ENCODE assay signal across 15 cellular contexts in the genomic region with DNA sequence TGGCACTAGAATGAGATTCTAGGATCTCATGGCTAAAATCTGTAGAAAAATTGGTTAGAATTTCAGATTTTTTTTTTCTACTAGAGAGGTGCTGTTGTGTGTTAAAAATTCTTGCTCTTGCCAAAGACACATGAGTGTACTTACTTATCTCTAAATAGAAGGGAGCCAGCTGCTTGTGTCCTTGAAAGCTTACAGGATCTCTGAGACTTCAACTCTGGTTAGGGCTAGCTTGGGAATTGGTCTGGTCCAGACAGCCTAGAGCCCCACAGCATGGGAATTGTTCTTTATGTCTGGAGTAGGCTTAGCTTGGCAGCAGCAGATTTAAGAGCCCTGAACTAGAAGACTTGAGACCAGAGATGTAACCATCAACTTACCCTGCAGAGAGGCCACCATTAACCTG. TPM values are rescaled to one million over a fixed set of nuclear protein-coding genes. Genes with fewer than 3 reads are reported as not detected.
A peak's percentile ranks its signal among the peaks of the same experiment; 100 is the strongest.
DNase-seq lines count a peak whose midpoint lies in the region; TF ChIP-seq lines count a peak whose summit lies in the region.
"Had no signal": no experiment of that assay in that cellular context is flagged by ENCODE, and none has a peak within 500 bp of the region (broad histone marks: within the 10 kb centered on the region; RNA-seq: fewer than 3 reads in every experiment).

No MANE protein-coding gene starts in this region.

- peaks cover 14% of the 10 kb centered on the region for H3F3A ChIP-seq in MM.1S (ENCODE audit: insufficient read depth, low read length)

- H2BK20ac ChIP-seq in H9 (ENCODE audit: low read depth, low read length, poor library complexity, severe bottlenecking), result no peak overlapping the region

- no peak overlapping the region for H4K5ac ChIP-seq in H9 (ENCODE audit: insufficient read length, low read depth, low read length)

- H4K20me1 ChIP-seq in MM.1S (ENCODE audit: insufficient read depth, low read length) (no peaks in the 10 kb centered on the region), H9 (ENCODE audit: control insufficient read depth, insufficient read depth, insufficient read length) (no peaks in the 10 kb centered on the region)

- H3K23me2 ChIP-seq in H9 (ENCODE audit: insufficient read length, low read depth, low read length, poor library complexity, severe bottlenecking), result no peaks in the 10 kb centered on the region

- no peak overlapping the region for H3K18ac ChIP-seq in H9 (ENCODE audit: insufficient read length, low read depth, low read length)

- H2AFZ ChIP-seq in MM.1S (ENCODE audit: low read length) (no peak overlapping the region), H9 (ENCODE audit: low read length) (no peak overlapping the region)

- in situ Hi-C loops in brain microvascular endothelial cell (cut with HindIII; ENCODE audit: low pct_ligation_motif_present, low sequenced_read_pairs), result no loop called here

- H3K4ac ChIP-seq in H9 (ENCODE audit: low read depth, low read length), result no peak overlapping the region

- H3K56ac ChIP-seq in H9 (ENCODE audit: insufficient read length, low read depth, low read length), result no peak overlapping the region

- no peaks in the 10 kb centered on the region for H3K9me3 ChIP-seq in MM.1S (replicated peaks; ENCODE audit: insufficient read depth, low read length)
- H3K9me3 ChIP-seq in H9 (ENCODE audit: control insufficient read depth, low read depth, low read length), result no peaks in the 10 kb centered on the region
- H3K9me3 ChIP-seq: Caco-2, suprapubic skin had no signal

- H3K9ac ChIP-seq in MM.1S (ENCODE audit: low read length) (no peak overlapping the region), H9 (ENCODE audit: extremely low read depth, insufficient read length, low read length) (no peak overlapping the region)

- H3K36me3 ChIP-seq in MM.1S (replicated peaks; ENCODE audit: insufficient read depth, low read length) (no peaks in the 10 kb centered on the region), brain microvascular endothelial cell (replicated peaks) (no peaks in the 10 kb centered on the region)

- no peak overlapping the region for H2BK12ac ChIP-seq in H9 (ENCODE audit: insufficient read length, low read depth, low read length)

- peaks cover 19% of the 10 kb centered on the region for H3K4me1 ChIP-seq in MM.1S (ENCODE audit: low read length)
- no peaks in the 10 kb centered on the region for H3K4me1 ChIP-seq in H9 (ENCODE audit: insufficient read depth, low read length)
- H3K4me1 ChIP-seq: Caco-2, suprapubic skin had no signal

- H2BK120ac ChIP-seq in H9 (ENCODE audit: low read depth, low read length, poor library complexity, severe bottlenecking), result no peak overlapping the region

- peak overlapping the region in 1 of 3 experiments; percentile 6; a peak in 1 of 7 replicates for H3K27ac Mint-ChIP-seq in H9
- H3K27ac Mint-ChIP-seq: activated CD4-positive, alpha-beta memory T cell treated with anti-CD3 and anti-CD28 coated beads for 36 hours had no signal

- H3K4me1 Mint-ChIP-seq in H9, result 0 out of 4 replicates have a peak, but pooled peaks cover 0 to 2% of the 10 kb centered on the region in 2 experiments

- no peak overlapping the region for H2BK5ac ChIP-seq in H9 (ENCODE audit: insufficient read length, low read length)

- no peak overlapping the region for H3K4me3 Mint-ChIP-seq in H9
- H3K4me3 Mint-ChIP-seq: activated CD4-positive, alpha-beta memory T cell treated with anti-CD3 and anti-CD28 coated beads for 36 hours had no signal

- H3K9me2 ChIP-seq in MM.1S (replicated peaks; ENCODE audit: insufficient read depth, low read length), result no peaks in the 10 kb centered on the region

- peak; percentile 64 for DNase-seq in DMS79 treated with DMSO at 0.1 percent for 48 hours (lab: John Stamatoyannopoulos, UW)
- no peak for DNase-seq in MM.1S
- DNase-seq in brain microvascular endothelial cell, result peak; percentile 10
- DNase-seq in mucosa of gallbladder (ENCODE audit: low spot score), result peak; percentile 20
- no peak for DNase-seq in H9
- DNase-seq in AML-193 (lab: John Stamatoyannopoulos, UW), result no peak
- DNase-seq in germinal center (ENCODE audit: low spot score), result no peak
- DNase-seq: activated CD4-positive, alpha-beta memory T cell treated with anti-CD3 and anti-CD28 coated beads for 36 hours; Caco-2; dorsolateral prefrontal cortex; H7; head of caudate nucleus; NCI-H1694; NK-92 treated with Interleukin-12 subunit alpha and Interleukin-12 subunit beta, amount 100 ng/mL, for 24 hours had no signal

- TF ChIP-seq CTCF in MM.1S (IDR thresholded peaks at IDR 0.05; ENCODE audit: low read length) (no peak), brain microvascular endothelial cell (IDR thresholded peaks at IDR 0.05; ENCODE audit: low read depth, low read length, missing control alignments) (no peak), H9 (conservative IDR thresholded peaks at IDR 0.05) (no peak)

- H3K27me3 ChIP-seq in MM.1S (replicated peaks; ENCODE audit: insufficient read depth, low read length) (no peaks in the 10 kb centered on the region), brain microvascular endothelial cell (replicated peaks) (no peaks in the 10 kb centered on the region), H9 (ENCODE audit: insufficient read depth, low read length) (no peaks in the 10 kb centered on the region)
- H3K27me3 ChIP-seq: dorsolateral prefrontal cortex, suprapubic skin had no signal

- no peak overlapping the region for H2AK5ac ChIP-seq in H9 (ENCODE audit: insufficient read length, low read length)

- H4K8ac ChIP-seq in H9 (replicated peaks; ENCODE audit: insufficient read length, low read depth, low read length), result no peak overlapping the region

- H3K36me3 Mint-ChIP-seq in H9 (ENCODE audit: insufficient read depth in 1 of 3, low read depth in 3 of 3), result peaks cover 0 to 5% (median 0%) of the 10 kb centered on the region in 3 experiments; a peak in 2 of 7 replicates

- no peaks in the 10 kb centered on the region for H3K27me3 Mint-ChIP-seq in H9 (ENCODE audit: low read depth)
- H3K27me3 Mint-ChIP-seq: activated CD4-positive, alpha-beta memory T cell treated with anti-CD3 and anti-CD28 coated beads for 36 hours had no signal

- H3K4me3 ChIP-seq in MM.1S (ENCODE audit: low read length) (no peak overlapping the region), brain microvascular endothelial cell (ENCODE audit: low read depth, low read length) (no peak overlapping the region)
- H3K4me3 ChIP-seq: dorsolateral prefrontal cortex, suprapubic skin had no signal

- H3T11ph ChIP-seq in H9 (ENCODE audit: low read length), result no peak overlapping the region

- H4K91ac ChIP-seq in H9 (ENCODE audit: insufficient read length, low read depth, low read length), result no peak overlapping the region

- no peak overlapping the region for H3K14ac ChIP-seq in H9 (ENCODE audit: insufficient read depth, low read length)

- H2BK15ac ChIP-seq in H9 (ENCODE audit: low read depth, low read length), result no peak overlapping the region

- H3K23ac ChIP-seq in H9 (ENCODE audit: insufficient read length, low read depth, low read length), result no peak overlapping the region

- H3K4me2 ChIP-seq in MM.1S (ENCODE audit: low read depth, low read length) (peak overlapping the region; percentile 18; the same call in 1 of the 2 replicates), H9 (ENCODE audit: insufficient read depth, insufficient read length, low read length) (no peak overlapping the region)

- no peaks in the 10 kb centered on the region for H3K9me3 Mint-ChIP-seq in H9
- H3K9me3 Mint-ChIP-seq: activated CD4-positive, alpha-beta memory T cell treated with anti-CD3 and anti-CD28 coated beads for 36 hours had no signal

- H3K79me2 ChIP-seq in MM.1S (ENCODE audit: low read length) (peaks cover 15% of the 10 kb centered on the region), H9 (ENCODE audit: insufficient read depth, low read length) (no peaks in the 10 kb centered on the region)

- no peaks in the 10 kb centered on the region for H3K79me1 ChIP-seq in H9 (ENCODE audit: insufficient read depth, low read depth, low read length, poor library complexity, severe bottlenecking)

- H3K27ac ChIP-seq in MM.1S (ENCODE audit: low read length) (no peak overlapping the region), brain microvascular endothelial cell (no peak overlapping the region), H9 (ENCODE audit: insufficient read length, low read depth, low read length) (no peak overlapping the region)
- H3K27ac ChIP-seq: suprapubic skin had no signal

RNA-seq across cellular contexts. Expression of a gene that starts 37.3 kb away (rescaled TPM):
- total RNA-seq in mucosa of gallbladder, result 29.9 TPM
- total RNA-seq in H9 (2021), result 15.6 and 16.3 TPM in 2 replicates

RNA-seq across cellular contexts. Expression of a gene that starts 47.4 kb away (rescaled TPM):
- 0.35 TPM for total RNA-seq in mucosa of gallbladder
- total RNA-seq in H9 (2021), result 0.26 and 0.90 TPM in 2 replicates
- total RNA-seq: Caco-2 had no signal

Comparison
In these comparisons a context has a peak if more than half of its experiments do, and no peak if none do; other contexts are left out.
1. DNase-seq: peak in DMS79 treated with DMSO at 0.1 percent for 48 hours (single experiment), brain microvascular endothelial cell (single experiment) and mucosa of gallbladder (single experiment); none in MM.1S (single experiment), H9 (single experiment), AML-193 (0 of 2) and germinal center (single experiment).